ENCODE assay signal across 4 cellular contexts in genomic region chr17:40304866-40305265, GRCh38. TPM values are rescaled to one million over a fixed set of nuclear protein-coding genes. Genes with fewer than 3 reads are reported as not detected.
"Had no signal": no experiment of that assay in that cellular context is flagged by ENCODE, and none has a peak within 500 bp of the region (broad histone marks: within the 10 kb centered on the region; RNA-seq: fewer than 3 reads in every experiment).

No MANE protein-coding gene starts in this region.

RNA-seq across cellular contexts. Expression of gene GJD3, which starts 59.7 kb away (rescaled TPM):
- total RNA-seq: activated T-cell treated with anti-CD3 and anti-CD28 coated beads, Interleukin-2, amount 50 U/mL, for 4 hours; ascending aorta; neural crest cell; tibial nerve had no signal
